In the genomic region with DNA sequence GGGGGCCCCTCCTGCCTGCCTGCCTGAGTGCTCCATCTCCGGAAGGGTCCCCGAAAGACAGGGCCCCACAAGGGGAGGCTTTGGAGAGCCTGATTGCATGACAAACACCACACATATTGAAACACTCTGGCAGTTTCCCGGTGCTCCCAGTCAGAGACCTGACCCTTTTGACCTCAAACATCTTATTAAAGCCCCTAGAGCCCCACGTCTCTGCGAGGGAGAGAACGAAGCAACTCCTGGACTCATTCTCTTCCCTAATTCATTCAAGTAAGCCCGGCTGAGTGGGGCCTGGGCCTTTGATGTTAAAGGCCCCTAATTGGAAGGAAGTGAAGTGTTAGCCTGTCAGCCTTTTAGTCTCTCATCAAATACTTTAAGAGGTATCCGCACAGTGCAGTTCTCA, we compare ENCODE assay signal across 25 cellular contexts.
DNase-seq lines count a peak whose midpoint lies in the region; ATAC-seq, FAIRE-seq and TF ChIP-seq lines count a peak whose summit lies in the region.
"Had no signal": no experiment of that assay in that cellular context is flagged by ENCODE, and none has a peak within 500 bp of the region (broad histone marks: within the 10 kb centered on the region; RNA-seq: fewer than 3 reads in every experiment).

No MANE protein-coding gene starts in this region.

- H2BK15ac ChIP-seq in neuronal stem cell (ENCODE audit: low read length), result no peak overlapping the region

- no peak overlapping the region for H3K23ac ChIP-seq in neuronal stem cell (ENCODE audit: low read depth, low read length, poor library complexity)

- no peaks in the 10 kb centered on the region for H3K79me1 ChIP-seq in neuronal stem cell (ENCODE audit: low read depth, low read length)

- no peak overlapping the region for H2BK120ac ChIP-seq in neuronal stem cell (ENCODE audit: low read depth, low read length)

- DNase-seq in H7 (peak; percentile 64), astrocyte (ENCODE audit: low read depth) (no peak), iPS-NIHi11 (ENCODE audit: low spot score) (peak; percentile 50), neuronal stem cell (ENCODE audit: low spot score) (peak; percentile 90), dorsolateral prefrontal cortex (no peak), DMS79 (lab: John Stamatoyannopoulos, UW) (no peak)
- no peak for DNase-seq in stimulated activated naive CD8-positive, alpha-beta T cell treated with anti-CD3 and anti-CD28 coated beads, Interleukin-15, Interleukin-2, amounts not matched to agents 100 U/mL and 50 U/mL, for 24 hours
- DNase-seq: ACHN; activated CD8-positive, alpha-beta memory T cell treated with anti-CD3 and anti-CD28 coated beads for 24 hours; activated gamma-delta T cell treated with Interleukin-2 at 50 U/mL for 16 hours; activated T-cell treated with anti-CD3 and anti-CD28 coated beads, Interleukin-2, amount 50 U/mL, for 1 hour; brain microvascular endothelial cell; C1 segment of cervical spinal cord; DND-41; gastrocnemius medialis; mammary epithelial cell; NCI-H510A; right cardiac atrium had no signal

- H3K4me1 ChIP-seq in astrocyte (ENCODE audit: insufficient read depth, low read length), result peaks cover 6% of the 10 kb centered on the region
- H3K4me1 ChIP-seq in neuronal stem cell (ENCODE audit: control insufficient read depth in 2 of 2, insufficient read depth in 1 of 2, low read depth in 1 of 2, low read length in 2 of 2), result peaks cover 31 to 56% of the 10 kb centered on the region in 2 donors
- H3K4me1 ChIP-seq: gastrocnemius medialis, SJSA1 had no signal

- peak overlapping the region; percentile 2 for H2BK5ac ChIP-seq in neuronal stem cell (ENCODE audit: low read length)

- no CpG with 5 or more reads among the region's 8 CpGs for WGBS in neuronal stem cell (ENCODE audit: extremely low coverage in 2 of 2, insufficient read length in 2 of 2, insufficient replicate concordance in 1 of 2), 2 donors

- no peaks in the 10 kb centered on the region for H3K36me3 ChIP-seq in H7 (replicated peaks; ENCODE audit: control insufficient read depth, insufficient read depth, low read length)
- H3K36me3 ChIP-seq in astrocyte (ENCODE audit: insufficient read depth, low read length), result no peaks in the 10 kb centered on the region
- H3K36me3 ChIP-seq in neuronal stem cell (replicated peaks in 1 of 2; ENCODE audit: control insufficient read depth in 2 of 2, insufficient read depth in 2 of 2, low read length in 2 of 2), result no peaks in the 10 kb centered on the region
- H3K36me3 ChIP-seq: brain microvascular endothelial cell, gastrocnemius medialis, SJSA1 had no signal

- no peaks in the 10 kb centered on the region for H4K20me1 ChIP-seq in astrocyte (ENCODE audit: insufficient read depth, low read length)

- H2AFZ ChIP-seq in astrocyte (ENCODE audit: low read depth, low read length) (no peak overlapping the region), neuronal stem cell (ENCODE audit: low read length) (peak overlapping the region; percentile 79)

- H2BK12ac ChIP-seq in neuronal stem cell (ENCODE audit: low read length), result no peak overlapping the region

- no peak overlapping the region for H3K4ac ChIP-seq in neuronal stem cell (ENCODE audit: low read length)

- H3K27me3 Mint-ChIP-seq in astrocyte (ENCODE audit: low read depth, unreplicated experiment), result peaks cover 5% of the 10 kb centered on the region
- H3K27me3 Mint-ChIP-seq: stimulated activated naive CD8-positive, alpha-beta T cell treated with anti-CD3 and anti-CD28 coated beads, Interleukin-15, Interleukin-2, amounts not matched to agents 100 ng/mL and 50 ng/mL, for 24 hours had no signal

- H3K4me3 Mint-ChIP-seq in astrocyte (ENCODE audit: unreplicated experiment), result peak overlapping the region; percentile 12
- H3K4me3 Mint-ChIP-seq: stimulated activated naive CD8-positive, alpha-beta T cell treated with anti-CD3 and anti-CD28 coated beads, Interleukin-15, Interleukin-2, amounts not matched to agents 100 ng/mL and 50 ng/mL, for 24 hours had no signal

- H4K8ac ChIP-seq in neuronal stem cell (ENCODE audit: low read depth, low read length), result no peak overlapping the region

- H4K91ac ChIP-seq in neuronal stem cell (ENCODE audit: low read depth, low read length, poor library complexity), result no peak overlapping the region

- TF ChIP-seq CTCF in astrocyte (IDR thresholded peaks at IDR 0.05; ENCODE audit: insufficient read depth, low read depth, low read length), result no peak
- TF ChIP-seq CTCF in dorsolateral prefrontal cortex (IDR thresholded peaks at IDR 0.05 in 54 of 56, conservative IDR thresholded peaks at IDR 0.05 in 2 of 56; ENCODE audit: low read depth in 1 of 56, partially characterized antibody in 56 of 56), result no peak

- peak overlapping the region; percentile 81 for H3K27ac Mint-ChIP-seq in astrocyte (ENCODE audit: unreplicated experiment)
- H3K27ac Mint-ChIP-seq: stimulated activated naive CD8-positive, alpha-beta T cell treated with anti-CD3 and anti-CD28 coated beads, Interleukin-15, Interleukin-2, amounts not matched to agents 100 ng/mL and 50 ng/mL, for 24 hours had no signal

- H3K18ac ChIP-seq in neuronal stem cell (ENCODE audit: low read length), result peak overlapping the region; percentile 2

- no peak overlapping the region for H3K14ac ChIP-seq in neuronal stem cell (ENCODE audit: low read length)

- FAIRE-seq in astrocyte (lab: Jason Lieb, UNC), result no peak
- FAIRE-seq: colon, GM12878, H54, RCC 7860 had no signal

- H3K27ac ChIP-seq in astrocyte (ENCODE audit: low read depth, low read length), result no peak overlapping the region
- H3K27ac ChIP-seq in neuronal stem cell (replicated peaks; ENCODE audit: low read length), result peak overlapping the region; percentile 93
- no peak overlapping the region for H3K27ac ChIP-seq in dorsolateral prefrontal cortex
- H3K27ac ChIP-seq: brain microvascular endothelial cell, gastrocnemius medialis, SJSA1 had no signal

- intact Hi-C loops in dorsolateral prefrontal cortex (cut with DNase I), result no loop called here

- H3K9ac ChIP-seq in astrocyte (ENCODE audit: low read length) (no peak overlapping the region), neuronal stem cell (ENCODE audit: low read depth, low read length, poor library complexity) (no peak overlapping the region)

- no peak overlapping the region for H2AK5ac ChIP-seq in neuronal stem cell (ENCODE audit: low read depth, low read length)

- H3K4me3 ChIP-seq in H7 (ENCODE audit: insufficient read depth, low read depth, low read length) (no peak overlapping the region), astrocyte (ENCODE audit: insufficient read depth, low read depth, low read length) (no peak overlapping the region), neuronal stem cell (ENCODE audit: low read length in 2 of 2) (no peak overlapping the region), dorsolateral prefrontal cortex (no peak overlapping the region)
- H3K4me3 ChIP-seq: gastrocnemius medialis, GM12878, SJSA1 had no signal

- H3K27me3 ChIP-seq in H7 (ENCODE audit: control insufficient read depth, insufficient read depth, low read length) (no peaks in the 10 kb centered on the region; the same call in 1 of the 2 replicates), astrocyte (ENCODE audit: insufficient read depth, low read length) (no peaks in the 10 kb centered on the region), neuronal stem cell (ENCODE audit: control insufficient read depth in 3 of 3, insufficient read depth in 3 of 3, low read depth in 1 of 3, low read length in 3 of 3) (no peaks in the 10 kb centered on the region), dorsolateral prefrontal cortex (peaks cover 0 to 7% (median 0%) of the 10 kb centered on the region in 45 donors)
- H3K27me3 ChIP-seq: brain microvascular endothelial cell, gastrocnemius medialis, SJSA1 had no signal

- no peak for ATAC-seq in HG03439 (IDR thresholded peaks at IDR 0.05; ENCODE audit: unreplicated experiment)
- ATAC-seq in stimulated activated naive CD8-positive, alpha-beta T cell treated with anti-CD3 and anti-CD28 coated beads, Interleukin-15, Interleukin-2, amounts not matched to agents 100 U/mL and 50 U/mL, for 24 hours, result no peak
- ATAC-seq: gastrocnemius medialis, GM12878, right cardiac atrium had no signal

- H3K4me2 ChIP-seq in astrocyte (ENCODE audit: low read length), result no peak overlapping the region
- H3K4me2 ChIP-seq in neuronal stem cell (ENCODE audit: insufficient read depth, low read length, poor library complexity, severe bottlenecking), result no peak overlapping the region

- H3K79me2 ChIP-seq in astrocyte (ENCODE audit: insufficient read depth, low read length), result no peaks in the 10 kb centered on the region

- no peaks in the 10 kb centered on the region for H3K9me3 ChIP-seq in astrocyte (ENCODE audit: insufficient read depth, low read depth, low read length)
- no peaks in the 10 kb centered on the region for H3K9me3 ChIP-seq in neuronal stem cell (replicated peaks in 1 of 2; ENCODE audit: control insufficient read depth in 2 of 2, insufficient read depth in 1 of 2, low read depth in 1 of 2, low read length in 2 of 2)
- H3K9me3 ChIP-seq: gastrocnemius medialis, SJSA1 had no signal

- H3K4me1 Mint-ChIP-seq in astrocyte (ENCODE audit: low read depth, unreplicated experiment), result peaks cover 38% of the 10 kb centered on the region

- H3K36me3 Mint-ChIP-seq in astrocyte (ENCODE audit: low read depth, unreplicated experiment), result no peaks in the 10 kb centered on the region

- peaks cover 2% of the 10 kb centered on the region for H3K9me3 Mint-ChIP-seq in astrocyte (ENCODE audit: unreplicated experiment)
- H3K9me3 Mint-ChIP-seq: stimulated activated naive CD8-positive, alpha-beta T cell treated with anti-CD3 and anti-CD28 coated beads, Interleukin-15, Interleukin-2, amounts not matched to agents 100 ng/mL and 50 ng/mL, for 24 hours had no signal

Comparison
In these comparisons a context has a peak if more than half of its experiments do, and no peak if none do; other contexts are left out.
1. DNase-seq: peak in H7 (single experiment), iPS-NIHi11 (single experiment) and neuronal stem cell (single experiment); none in astrocyte (single experiment), dorsolateral prefrontal cortex (0 of 10), stimulated activated naive CD8-positive, alpha-beta T cell treated with anti-CD3 and anti-CD28 coated beads, Interleukin-15, Interleukin-2, amounts not matched to agents 100 U/mL and 50 U/mL, for 24 hours (single experiment) and DMS79 (single experiment).